19 cellular contexts compared by ENCODE assay signal in the genomic region with DNA sequence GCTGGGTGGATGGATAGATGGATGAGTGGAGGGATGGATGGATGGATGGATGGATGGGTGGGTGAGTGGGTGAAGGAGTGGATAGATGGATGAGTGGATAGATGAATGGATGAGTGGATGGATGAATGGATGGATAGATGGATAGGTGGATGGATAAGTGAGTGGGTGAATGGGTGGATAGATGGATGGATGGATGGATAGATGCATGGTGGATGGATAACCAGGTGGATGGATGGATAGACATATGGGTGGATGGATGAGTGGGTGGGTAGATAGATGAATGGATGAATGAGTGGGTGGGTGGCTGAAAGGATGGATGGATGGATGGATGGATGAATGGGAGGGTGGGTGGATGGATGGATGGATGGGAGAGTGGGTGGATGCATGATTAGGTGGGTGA. TPM values are rescaled to one million over a fixed set of nuclear protein-coding genes. Genes with fewer than 3 reads are reported as not detected.
DNase-seq lines count a peak whose midpoint lies in the region; ATAC-seq, FAIRE-seq and TF ChIP-seq lines count a peak whose summit lies in the region.
"Had no signal": no experiment of that assay in that cellular context is flagged by ENCODE, and none has a peak within 500 bp of the region (broad histone marks: within the 10 kb centered on the region; RNA-seq: fewer than 3 reads in every experiment).

No MANE protein-coding gene starts in this region.

- POLR2A ChIA-PET in HepG2 (lab: Yijun Ruan, JAX), result no interaction called here
- POLR2A ChIA-PET in H1 (lab: Charles Lee; ENCODE audit: partially characterized antibody), result no interaction called here

- H3K9ac ChIP-seq in HepG2 (ENCODE audit: insufficient read depth, low read depth, low read length) (no peak overlapping the region), H1 (replicated peaks in 1 of 4; ENCODE audit: extremely low read depth in 1 of 4, low read depth in 3 of 4, low read length in 3 of 4) (no peak overlapping the region), neuronal stem cell (ENCODE audit: low read depth, low read length, poor library complexity) (no peak overlapping the region)

- TF ChIP-seq EP300 in HepG2 (IDR thresholded peaks at IDR 0.05; ENCODE audit: low read depth in 2 of 2, low read length in 2 of 2) (no peak), HepG2 (CRISPR knock-in tag; IDR thresholded peaks at IDR 0.05; ENCODE audit: borderline replicate concordance) (no peak), H1 (IDR thresholded peaks at IDR 0.05; ENCODE audit: borderline replicate concordance in 1 of 2, low read depth in 2 of 2, low read length in 2 of 2) (no peak), tibial nerve (IDR thresholded peaks at IDR 0.05) (no peak)

- H3K23me2 ChIP-seq in H1 (ENCODE audit: low read depth, low read length), result peaks cover 35% of the 10 kb centered on the region; the same call in 1 of the 2 replicates

- peak overlapping the region; percentile 16 for H3K56ac ChIP-seq in H1 (replicated peaks; ENCODE audit: insufficient read length, low read depth, low read length)

- H3K27ac ChIP-seq in HepG2 (ENCODE audit: extremely low read length, insufficient read depth, low read length) (no peak overlapping the region), right lobe of liver (no peak overlapping the region), H1 (ENCODE audit: low read depth, low read length) (no peak overlapping the region), neuronal stem cell (replicated peaks; ENCODE audit: low read length) (no peak overlapping the region), tibial nerve (no peak overlapping the region)
- H3K27ac ChIP-seq: 22Rv1, A549, C4-2B had no signal

- DNase-seq in HepG2 (ENCODE audit: low spot score) (no peak), right lobe of liver (no peak), H1 (ENCODE audit: low read depth in 1 of 2, low spot score in 2 of 2) (no peak), neuronal stem cell (ENCODE audit: low spot score) (no peak), epidermal melanocyte (ENCODE audit: insufficient read length, low spot score) (no peak), tibial nerve (ENCODE audit: low spot score in 2 of 2) (no peak), SKM-1 treated with dmso at 0.1 percent for 144 hours (lab: John Stamatoyannopoulos, UW; ENCODE audit: unreplicated experiment) (no peak)
- DNase-seq: AML-193; CD4-positive, alpha-beta T cell; DMS153; DMS79; GDM1; H7 had no signal

- BruUV-seq in HepG2 (replicated peaks; lab: Mats Ljungman, UMichigan), result no TSS peak

- H2BK120ac ChIP-seq in H1 (replicated peaks; ENCODE audit: low read depth, low read length) (no peak overlapping the region), neuronal stem cell (ENCODE audit: low read depth, low read length) (no peak overlapping the region)

- in situ Hi-C loops in HepG2 (cut with HindIII; ENCODE audit: extremely low pct_ligation_motif_present, low pct_unique_long_range_greater_than_20kb), result no loop called here

- peaks cover 6% of the 10 kb centered on the region; the same call in 1 of the 2 replicates for H3K9me3 ChIP-seq in HepG2 (ENCODE audit: low read length)
- H3K9me3 ChIP-seq in right lobe of liver, result no peaks in the 10 kb centered on the region
- H3K9me3 ChIP-seq in H1 (ENCODE audit: insufficient read depth in 2 of 2, low read depth in 1 of 2, low read length in 1 of 2), result no peaks in the 10 kb centered on the region
- H3K9me3 ChIP-seq in neuronal stem cell (replicated peaks in 1 of 2; ENCODE audit: control insufficient read depth in 2 of 2, insufficient read depth in 1 of 2, low read depth in 1 of 2, low read length in 2 of 2), result no peaks in the 10 kb centered on the region
- H3K9me3 ChIP-seq in tibial nerve, result no peaks in the 10 kb centered on the region
- H3K9me3 ChIP-seq: A549 had no signal

- FAIRE-seq in HepG2 (lab: Jason Lieb, UNC) (no peak), H1 (lab: Jason Lieb, UNC) (no peak)
- FAIRE-seq: A549, GM12892, GM18507 had no signal

- no peak for TF ChIP-seq RAD21 in HepG2 (CRISPR knock-in tag; IDR thresholded peaks at IDR 0.05)
- no peak for TF ChIP-seq RAD21 in H1 (IDR thresholded peaks at IDR 0.05 in 1 of 2, conservative IDR thresholded peaks at IDR 0.05 in 1 of 2; ENCODE audit: low read depth in 2 of 2, low read length in 2 of 2)

- H3K27me3 ChIP-seq in HepG2 (ENCODE audit: control insufficient read depth in 1 of 2, insufficient read depth in 2 of 2, low read length in 2 of 2) (no peaks in the 10 kb centered on the region), right lobe of liver (no peaks in the 10 kb centered on the region), H1 (replicated peaks in 1 of 4; ENCODE audit: control insufficient read depth in 3 of 4, extremely low read depth in 1 of 4, insufficient read depth in 3 of 4, low read length in 3 of 4) (no peaks in the 10 kb centered on the region), neuronal stem cell (ENCODE audit: control insufficient read depth in 3 of 3, insufficient read depth in 3 of 3, low read depth in 1 of 3, low read length in 3 of 3) (no peaks in the 10 kb centered on the region), tibial nerve (peaks cover 0 to 70% of the 10 kb centered on the region in 2 donors)

- intact Hi-C loops in HepG2 (cut with micrococcal nuclease; ENCODE audit: unreplicated experiment) (no loop called here), right lobe of liver (cut with DNase I) (no loop called here)

- no peak overlapping the region for H2AFZ ChIP-seq in HepG2 (ENCODE audit: low read length)
- H2AFZ ChIP-seq in H1 (ENCODE audit: low read length), result no peak overlapping the region
- no peak overlapping the region for H2AFZ ChIP-seq in neuronal stem cell (ENCODE audit: low read length)
- H2AFZ ChIP-seq: GM23338 had no signal

- H2BK15ac ChIP-seq in H1 (ENCODE audit: low read length), result no peak overlapping the region
- H2BK15ac ChIP-seq in neuronal stem cell (ENCODE audit: low read length), result no peak overlapping the region

- TF ChIP-seq CTCF in HepG2 (CRISPR knock-in tag; IDR thresholded peaks at IDR 0.05) (no peak), right lobe of liver (IDR thresholded peaks at IDR 0.05) (no peak), H1 (IDR thresholded peaks at IDR 0.05; ENCODE audit: control extremely low read depth in 1 of 3, insufficient read depth in 1 of 3, low read depth in 1 of 3, low read length in 3 of 3) (no peak), tibial nerve (IDR thresholded peaks at IDR 0.05) (no peak)

- no peak overlapping the region for H2BK5ac ChIP-seq in H1 (ENCODE audit: low read depth, low read length)
- no peak overlapping the region for H2BK5ac ChIP-seq in neuronal stem cell (ENCODE audit: low read length)

- no peaks in the 10 kb centered on the region for H4K20me1 ChIP-seq in HepG2 (ENCODE audit: insufficient read depth, low read length)
- peaks cover 0 to 6% of the 10 kb centered on the region in 2 experiments for H4K20me1 ChIP-seq in H1 (replicated peaks in 1 of 2; ENCODE audit: control insufficient read depth in 1 of 2, insufficient read depth in 2 of 2, low read length in 2 of 2)

- H3K4me1 ChIP-seq in HepG2 (ENCODE audit: insufficient read depth, low read length) (no peaks in the 10 kb centered on the region), right lobe of liver (no peaks in the 10 kb centered on the region), H1 (replicated peaks in 1 of 4; ENCODE audit: control insufficient read depth in 3 of 4, insufficient read depth in 4 of 4, low read length in 3 of 4) (no peaks in the 10 kb centered on the region; a peak in 2 of 7 replicates), neuronal stem cell (ENCODE audit: control insufficient read depth in 2 of 2, insufficient read depth in 1 of 2, low read depth in 1 of 2, low read length in 2 of 2) (peaks cover 7 to 13% of the 10 kb centered on the region in 2 donors), tibial nerve (peaks cover 0 to 22% (median 0%) of the 10 kb centered on the region in 4 donors)
- H3K4me1 ChIP-seq: A549 had no signal

- H3K23ac ChIP-seq in H1 (ENCODE audit: insufficient read length) (no peak overlapping the region), neuronal stem cell (ENCODE audit: low read depth, low read length, poor library complexity) (no peak overlapping the region)

- H3K14ac ChIP-seq in H1 (ENCODE audit: insufficient read length), result no peak overlapping the region
- H3K14ac ChIP-seq in neuronal stem cell (ENCODE audit: low read length), result no peak overlapping the region

- H3K4me2 ChIP-seq in HepG2 (ENCODE audit: low read depth, low read length) (no peak overlapping the region), H1 (ENCODE audit: insufficient read depth in 1 of 2, low read depth in 2 of 2, low read length in 2 of 2) (no peak overlapping the region), neuronal stem cell (ENCODE audit: insufficient read depth, low read length, poor library complexity, severe bottlenecking) (no peak overlapping the region)
- H3K4me2 ChIP-seq: A549, GM23338 had no signal

- no peak overlapping the region for H4K5ac ChIP-seq in H1 (ENCODE audit: insufficient read length, low read depth, low read length)

- no peak overlapping the region for H2BK12ac ChIP-seq in H1 (ENCODE audit: low read depth, low read length)
- no peak overlapping the region for H2BK12ac ChIP-seq in neuronal stem cell (ENCODE audit: low read length)

- no peak overlapping the region for H2AK5ac ChIP-seq in H1 (ENCODE audit: low read depth, low read length)
- H2AK5ac ChIP-seq in neuronal stem cell (ENCODE audit: low read depth, low read length), result no peak overlapping the region

- H4K8ac ChIP-seq in H1 (ENCODE audit: extremely low read depth, insufficient read depth, low read length) (no peak overlapping the region), neuronal stem cell (ENCODE audit: low read depth, low read length) (peak overlapping the region; percentile 43)

- CTCF ChIA-PET in HepG2 (lab: Yijun Ruan, JAX; ENCODE audit: low intra/inter-chr PET ratio, low total read pairs) (no interaction called here), H1 (lab: Charles Lee; ENCODE audit: partially characterized antibody) (no interaction called here)

- no peak overlapping the region for H4K91ac ChIP-seq in H1 (replicated peaks; ENCODE audit: insufficient read length, low read length)
- H4K91ac ChIP-seq in neuronal stem cell (ENCODE audit: low read depth, low read length, poor library complexity), result no peak overlapping the region

- H3K4me3 ChIP-seq in HepG2 (replicated peaks in 1 of 3; ENCODE audit: insufficient read depth in 1 of 3, low read depth in 2 of 3, low read length in 3 of 3), result no peak overlapping the region
- no peak overlapping the region for H3K4me3 ChIP-seq in right lobe of liver
- H3K4me3 ChIP-seq in H1 (ENCODE audit: extremely low read depth in 1 of 4, insufficient read depth in 2 of 4, low read depth in 3 of 4, low read length in 4 of 4), result no peak overlapping the region
- no peak overlapping the region for H3K4me3 ChIP-seq in neuronal stem cell (ENCODE audit: low read length in 2 of 2)
- no peak overlapping the region for H3K4me3 ChIP-seq in tibial nerve
- H3K4me3 ChIP-seq: A549, GM23338 had no signal

- no peak for ATAC-seq in HepG2
- no peak for ATAC-seq in right lobe of liver
- ATAC-seq: A549, GM23338 had no signal

- H3K79me1 ChIP-seq in H1 (ENCODE audit: low read depth, low read length), result no peaks in the 10 kb centered on the region
- peaks cover 2% of the 10 kb centered on the region for H3K79me1 ChIP-seq in neuronal stem cell (ENCODE audit: low read depth, low read length)

- TF ChIP-seq POLR2A in HepG2 (IDR thresholded peaks at IDR 0.05; ENCODE audit: insufficient read depth in 1 of 2, low read depth in 2 of 2, low read length in 2 of 2) (no peak), right lobe of liver (IDR thresholded peaks at IDR 0.05) (no peak), H1 (IDR thresholded peaks at IDR 0.05; ENCODE audit: control extremely low read depth in 1 of 2, low read depth in 2 of 2, low read length in 2 of 2) (no peak), tibial nerve (IDR thresholded peaks at IDR 0.05) (no peak)

- H3K79me2 ChIP-seq in HepG2 (ENCODE audit: insufficient read depth, low read length) (peaks cover 2% of the 10 kb centered on the region), H1 (ENCODE audit: control insufficient read depth in 1 of 2, insufficient read depth in 2 of 2, low read length in 2 of 2) (no peaks in the 10 kb centered on the region)

- H3K18ac ChIP-seq in H1 (ENCODE audit: extremely low read depth, low read length) (no peak overlapping the region), neuronal stem cell (ENCODE audit: low read length) (no peak overlapping the region)

- H2BK20ac ChIP-seq in H1 (ENCODE audit: low read length), result no peak overlapping the region

- no peak overlapping the region for H3K4ac ChIP-seq in H1 (replicated peaks; ENCODE audit: insufficient read length, low read depth, low read length)
- H3K4ac ChIP-seq in neuronal stem cell (ENCODE audit: low read length), result no peak overlapping the region

- peaks cover 8% of the 10 kb centered on the region in 2 experiments; a peak in 3 of 5 replicates for H3K36me3 ChIP-seq in HepG2 (replicated peaks in 1 of 2; ENCODE audit: control insufficient read depth in 1 of 2, insufficient read depth in 2 of 2, low read length in 2 of 2)
- H3K36me3 ChIP-seq in right lobe of liver, result no peaks in the 10 kb centered on the region
- no peaks in the 10 kb centered on the region for H3K36me3 ChIP-seq in H1 (ENCODE audit: control insufficient read depth in 2 of 4, insufficient read depth in 4 of 4, low read length in 3 of 4)
- H3K36me3 ChIP-seq in neuronal stem cell (replicated peaks in 1 of 2; ENCODE audit: control insufficient read depth in 2 of 2, insufficient read depth in 2 of 2, low read length in 2 of 2), result no peaks in the 10 kb centered on the region
- peaks cover 0 to 21% (median 0%) of the 10 kb centered on the region in 3 donors for H3K36me3 ChIP-seq in tibial nerve

RNA-seq across cellular contexts. Expression of gene ZC3H18, which starts 51.0 kb away (rescaled TPM):
- total RNA-seq in HepG2 (2016; rRNA removed; fragmentation: Illumina TruSeq; extraction: Trizol) (19.7 and 27.4 TPM in 2 replicates), right lobe of liver (10 to 100 TPM in 5 of 6 experiments, 1 to 10 TPM in 1; 8.7 to 22.8 (median 16.4) TPM), tibial nerve (10 to 100 TPM; 19.7 to 52.2 (median 28.1) TPM)
- 19.4 and 24.7 TPM in 2 replicates for total RNA-seq in HepG2 (2016; cell fraction: cytosol; rRNA removed; fragmentation: Illumina TruSeq; extraction: Trizol; ENCODE audit: low read depth)
- 14.3 and 27.1 TPM in 2 replicates for total RNA-seq in HepG2 (2016; cell fraction: insoluble cytoplasmic fraction; rRNA removed; fragmentation: Illumina TruSeq; extraction: Trizol)
- 13.2 and 13.7 TPM in 2 replicates for total RNA-seq in HepG2 (2016; cell fraction: membrane; rRNA removed; fragmentation: Illumina TruSeq; extraction: Trizol)
- 23.0 and 25.0 TPM in 2 replicates for total RNA-seq in HepG2 (2016; cell fraction: nucleus; rRNA removed; fragmentation: Illumina TruSeq; extraction: Trizol)
- polyA plus RNA-seq in HepG2 (2011; rRNA removed) (11.2 and 12.7 TPM in 2 replicates), H1 (2011; rRNA removed) (12.1 and 19.2 TPM in 2 replicates)
- polyA plus RNA-seq in HepG2 (2011; cell fraction: cytosol; rRNA removed), result 5.1 and 6.6 TPM in 2 replicates
- 52.8 and 62.1 TPM in 2 replicates for polyA plus RNA-seq in HepG2 (2011; cell fraction: nucleus; rRNA removed)
- polyA plus RNA-seq in HepG2 (2012), result 25.6 and 26.4 TPM in 2 replicates
- polyA plus RNA-seq in HepG2 (2016; cell fraction: cytosol; fragmentation: Illumina TruSeq; extraction: Trizol; ENCODE audit: low read depth), result 2.5 and 2.8 TPM in 2 replicates
- polyA plus RNA-seq in HepG2 (2016; cell fraction: insoluble cytoplasmic fraction; fragmentation: Illumina TruSeq; extraction: Trizol; ENCODE audit: low read depth), result 25.5 and 39.1 TPM in 2 replicates
- polyA plus RNA-seq in HepG2 (2016; cell fraction: membrane; fragmentation: Illumina TruSeq; extraction: Trizol; ENCODE audit: low read depth), result 6.0 and 7.1 TPM in 2 replicates
- 81.5 and 103 TPM in 2 replicates for polyA plus RNA-seq in HepG2 (2016; cell fraction: nucleus; fragmentation: Illumina TruSeq; extraction: Trizol; ENCODE audit: insufficient read depth, low read depth)
- 8.7 and 11.6 TPM in 2 replicates for polyA minus RNA-seq in HepG2 (2011; rRNA and poly(A)+ RNA removed; ENCODE audit: low replicate concordance)
- polyA minus RNA-seq in HepG2 (2011; cell fraction: cytosol; rRNA and poly(A)+ RNA removed), result 9.7 and 11.0 TPM in 2 replicates
- 21.3 and 25.5 TPM in 2 replicates for polyA minus RNA-seq in HepG2 (2011; cell fraction: nucleus; rRNA and poly(A)+ RNA removed)
- 70.3 and 73.2 TPM in 2 replicates for total RNA-seq in H1 (2021; fragmentation: NEBNext Ultra II Directional; extraction: Animal tissue kit (Norgen Biotek cat#: 25700))
- 17.0 TPM for polyA plus RNA-seq in H1 (2011; cell fraction: cytosol; rRNA removed)
- polyA plus RNA-seq in H1 (2011; cell fraction: nucleus; rRNA removed), result 42.7 TPM
- 44.2 to 48.4 TPM (median 46.4 TPM) in 4 replicates for polyA plus RNA-seq in H1 (2012, experiment 1 of 2)
- 35.2 TPM for polyA plus RNA-seq in H1 (2012, experiment 2 of 2)
- polyA plus RNA-seq in H1 (2013, experiment 1 of 2), result 47.2 TPM
- 44.5 TPM for polyA plus RNA-seq in H1 (2013, experiment 2 of 2)
- polyA minus RNA-seq in H1 (2011; rRNA and poly(A)+ RNA removed), result 6.4 and 11.1 TPM in 2 replicates
- 19.7 TPM for polyA minus RNA-seq in H1 (2011; cell fraction: cytosol; rRNA and poly(A)+ RNA removed)
- polyA minus RNA-seq in H1 (2011; cell fraction: nucleus; rRNA and poly(A)+ RNA removed), result 18.5 TPM
- polyA plus RNA-seq in neuronal stem cell (2013, experiment 1 of 2), result 48.7 TPM
- polyA plus RNA-seq in neuronal stem cell (2013, experiment 2 of 2), result 49.9 TPM
